ENCODE assay signal across 8 cellular contexts in the genomic region with DNA sequence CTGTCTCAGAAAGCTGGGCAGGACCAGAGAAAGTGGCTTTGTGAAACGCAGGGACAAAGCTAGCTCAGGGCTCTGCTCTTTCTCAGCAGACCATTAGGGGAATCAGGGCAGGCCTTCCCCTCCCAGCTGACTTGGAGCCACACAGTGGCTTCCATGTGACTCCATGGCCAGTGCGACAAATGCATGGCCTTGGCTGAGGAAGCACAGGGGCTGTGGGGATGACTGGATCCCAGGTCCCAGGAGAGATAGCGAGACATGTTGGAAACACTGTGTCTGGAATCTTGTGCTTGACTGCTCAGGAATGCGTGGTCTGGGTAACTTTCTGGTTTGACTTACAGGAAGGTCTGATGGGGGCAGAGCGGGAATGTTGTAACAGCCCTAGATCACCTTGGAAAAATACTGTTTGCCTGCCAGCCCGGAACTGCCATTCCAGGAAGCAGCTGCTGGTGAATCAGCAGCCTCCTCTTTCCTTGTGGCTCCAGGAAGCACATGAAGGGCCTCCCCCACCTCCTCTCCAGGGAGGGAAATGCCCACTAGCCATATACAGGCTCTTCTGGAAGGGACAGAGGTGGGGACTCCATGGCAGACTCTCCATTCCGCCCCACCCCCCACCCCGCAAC.
A peak's percentile ranks its signal among the peaks of the same experiment; 100 is the strongest.
DNase-seq lines count a peak whose midpoint lies in the region; ATAC-seq and TF ChIP-seq lines count a peak whose summit lies in the region.

No MANE protein-coding gene starts in this region.

- intact Hi-C loops in ovary (cut with DNase I) = no loop called here

- no peak for ATAC-seq in HG02588 (IDR thresholded peaks at IDR 0.05; ENCODE audit: unreplicated experiment)
- ATAC-seq in GM21447 (IDR thresholded peaks at IDR 0.05; ENCODE audit: unreplicated experiment) = no peak

- peaks cover 72% of the 10 kb centered on the region for H3K4me1 ChIP-seq in GM23248 (ENCODE audit: insufficient read depth)
- H3K4me1 ChIP-seq in ovary (ENCODE audit: insufficient read depth) = peaks cover 14% of the 10 kb centered on the region

- H3K27me3 ChIP-seq in GM23248 (replicated peaks; ENCODE audit: insufficient read depth) (no peaks in the 10 kb centered on the region), ovary (no peaks in the 10 kb centered on the region)

- H3K36me3 ChIP-seq in GM23248 (ENCODE audit: low read depth) = no peaks in the 10 kb centered on the region
- no peaks in the 10 kb centered on the region for H3K36me3 ChIP-seq in ovary

- H3K4me3 ChIP-seq in GM23248 (0 out of 2 replicates have a peak overlapping the region, but pooled peaks have one; percentile 1), fibroblast of mammary gland (ENCODE audit: control insufficient read depth, low read depth, low read length) (no peak overlapping the region), ovary (no peak overlapping the region)

- WGBS in GM23248 (ENCODE audit: low coverage in 1 of 2, low lambda C conversion rate in 2 of 2, missing lambda C conversion rate in 2 of 2), 2 experiments = 0 to 3% methylated on average over 7 to 8 of the region's 8 CpGs
- 35 to 45% (median 41%) methylated on average over 8 of the region's 8 CpGs for WGBS in ovary, 3 donors

- peak; percentile 77 for TF ChIP-seq EP300 in ovary (IDR thresholded peaks at IDR 0.05)

- H4K20me1 ChIP-seq in GM23248 (ENCODE audit: insufficient read depth) = no peaks in the 10 kb centered on the region

- in situ Hi-C loops in GM23248 (cut with MboI) = loop anchor here (10.0 kb wide), 1 partner anchor 133 kb away; the partner anchor contains the start of gene HIF1A

- no peak overlapping the region for H2AFZ ChIP-seq in GM23248

- DNase-seq in GM23248 (peak; percentile 96), SHP77 treated with DMSO at 0.1 percent for 48 hours (lab: John Stamatoyannopoulos, UW) (peak; percentile 72), fibroblast of mammary gland (ENCODE audit: low read depth) (peak; percentile 98), ovary (peak; percentile 56 to 77 (median 70)), NCI-H1105 treated with DMSO at 0.1 percent for 48 hours (lab: John Stamatoyannopoulos, UW) (no peak), NCI-H748 treated with DMSO at 0.1 percent for 48 hours (lab: John Stamatoyannopoulos, UW) (no peak)

- H3K9me3 ChIP-seq in GM23248 (ENCODE audit: low read depth) (no peaks in the 10 kb centered on the region), ovary (no peaks in the 10 kb centered on the region)

- no peak for TF ChIP-seq POLR2A in ovary (IDR thresholded peaks at IDR 0.05)

- no peaks in the 10 kb centered on the region for H3K9me2 ChIP-seq in GM23248 (ENCODE audit: insufficient read depth)

- H3K27ac ChIP-seq in GM23248 (peak overlapping the region; percentile 99), ovary (peak overlapping the region in 1 of 2 donors; percentile 33)

- H3K4me2 ChIP-seq in GM23248 (ENCODE audit: unreplicated experiment) = peak overlapping the region; percentile 66

- H3F3A ChIP-seq in GM23248 (ENCODE audit: insufficient read depth) = peaks cover 63% of the 10 kb centered on the region

- peaks cover 61% of the 10 kb centered on the region for H3K79me2 ChIP-seq in GM23248 (ENCODE audit: insufficient read depth)

- TF ChIP-seq CTCF in fibroblast of mammary gland (conservative IDR thresholded peaks at IDR 0.05; ENCODE audit: control insufficient read depth, insufficient read depth, low read depth, low read length) = peak; percentile 0
- TF ChIP-seq CTCF in ovary (IDR thresholded peaks at IDR 0.05) = no peak

- peak overlapping the region; percentile 85 for H3K9ac ChIP-seq in GM23248

Comparison
In these comparisons a context has a peak if more than half of its experiments do, and no peak if none do; other contexts are left out.
1. DNase-seq: peak in GM23248 (single experiment), SHP77 treated with DMSO at 0.1 percent for 48 hours (single experiment), fibroblast of mammary gland (single experiment) and ovary (5 of 5); none in NCI-H1105 treated with DMSO at 0.1 percent for 48 hours (single experiment) and NCI-H748 treated with DMSO at 0.1 percent for 48 hours (single experiment).